In the genomic region with DNA sequence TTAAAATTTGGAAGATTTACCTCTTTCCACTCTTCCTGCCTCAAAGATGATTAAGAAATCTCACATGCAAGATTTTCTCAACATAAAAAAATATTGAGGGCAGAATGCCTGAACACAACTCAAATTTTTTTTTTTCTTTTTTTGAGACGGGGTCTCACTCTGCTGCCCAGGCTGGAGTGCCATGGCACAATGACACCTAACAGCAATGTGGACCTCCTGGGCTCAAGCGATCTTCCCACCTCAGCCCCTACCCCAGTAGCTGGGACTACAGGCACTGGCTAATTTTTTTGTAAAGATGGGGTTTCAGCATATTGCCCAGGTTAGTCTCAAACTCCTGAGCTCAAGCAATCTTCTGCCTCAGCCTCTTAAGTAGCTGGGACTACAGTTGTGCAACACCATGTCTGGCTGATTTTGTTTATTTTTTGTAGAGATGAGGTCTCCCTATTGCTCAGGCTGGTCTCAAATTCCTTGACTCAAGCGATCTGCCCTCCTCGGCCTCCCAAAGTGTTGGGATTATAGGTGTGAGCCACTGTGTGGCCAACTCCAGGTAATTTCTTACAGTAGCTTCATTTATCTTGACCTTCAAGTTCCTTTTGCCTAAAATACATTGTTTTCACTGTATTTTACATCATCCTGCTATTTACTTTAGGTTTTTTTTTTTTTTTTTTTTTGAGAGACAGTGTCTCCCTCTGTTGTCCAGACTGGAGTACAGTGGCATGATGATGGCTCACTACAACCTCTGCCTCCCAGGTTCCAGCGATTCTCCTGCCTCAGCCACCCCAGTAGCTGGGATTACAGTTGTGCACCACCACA, we compare ENCODE assay signal across 11 cellular contexts. TPM values are rescaled to one million over a fixed set of nuclear protein-coding genes. Genes with fewer than 3 reads are reported as not detected.
DNase-seq lines count a peak whose midpoint lies in the region; ATAC-seq, FAIRE-seq and TF ChIP-seq lines count a peak whose summit lies in the region.
"Had no signal": no experiment of that assay in that cellular context is flagged by ENCODE, and none has a peak within 500 bp of the region (broad histone marks: within the 10 kb centered on the region; RNA-seq: fewer than 3 reads in every experiment).

No MANE protein-coding gene starts in this region.

- DNase-seq in ELR (ENCODE audit: low read depth) (peak; percentile 60), fibroblast of pulmonary artery (ENCODE audit: low read depth) (peak; percentile 67), C1 segment of cervical spinal cord (lab: John Stamatoyannopoulos, UW) (no peak), Kasumi-1 (lab: John Stamatoyannopoulos, UW) (no peak), aorta (no peak)
- DNase-seq: activated gamma-delta T cell, NCI-H2227 treated with DMSO at 0.1 percent for 48 hours had no signal

- H3K27me3 ChIP-seq in aorta (ENCODE audit: control insufficient read depth in 1 of 2, insufficient read depth in 2 of 2, low read length in 1 of 2) = no peaks in the 10 kb centered on the region

- intact Hi-C loops in aorta (cut with DNase I) = no loop called here

- FAIRE-seq in TTC549 (lab: Jason Lieb, UNC) = peak; percentile 37

- no peak overlapping the region for H3K27ac ChIP-seq in 22Rv1
- no peak overlapping the region for H3K27ac ChIP-seq in aorta (ENCODE audit: low read depth in 1 of 2, low read length in 2 of 2)

- WGBS in aorta, 2 donors = 70 to 73% methylated on average over 5 of the region's 5 CpGs

- H3K36me3 ChIP-seq in aorta (ENCODE audit: control insufficient read depth in 1 of 2, insufficient read depth in 2 of 2, low read length in 1 of 2) = no peaks in the 10 kb centered on the region

- no peak for ATAC-seq in aorta (ENCODE audit: low FRiP score)
- ATAC-seq in HG02610 (IDR thresholded peaks at IDR 0.05; ENCODE audit: unreplicated experiment) = no peak
- ATAC-seq: stimulated activated memory B cell treated with anti-CD40 and anti-IgM and Interleukin-4, amounts not matched to agents 10 μg/mL and 1 μg/mL and 100 μg/mL, for 72 hours had no signal

- H3K9me3 ChIP-seq in aorta (ENCODE audit: control insufficient read depth, low read length) = no peaks in the 10 kb centered on the region

- TF ChIP-seq CTCF in 22Rv1 (IDR thresholded peaks at IDR 0.05) (peak; percentile 25), fibroblast of pulmonary artery (IDR thresholded peaks at IDR 0.05; ENCODE audit: low read length, missing control alignments) (peak; percentile 32)

- H3K4me1 ChIP-seq in aorta (ENCODE audit: control insufficient read depth in 1 of 2, insufficient read depth in 2 of 2, low read length in 2 of 2) = peaks cover 2 to 7% of the 10 kb centered on the region in 2 donors

- H3K4me3 ChIP-seq in fibroblast of pulmonary artery (replicated peaks; ENCODE audit: low read depth, low read length) (no peak overlapping the region), aorta (ENCODE audit: low read length in 2 of 2) (no peak overlapping the region)

RNA-seq across cellular contexts. Expression of gene NUCKS1, which starts 10.4 kb away (rescaled TPM):
- total RNA-seq in aorta = 100 to 1,000 TPM; 145 to 158 TPM
- 10 to 100 TPM; 47.1 to 47.6 TPM for polyA plus RNA-seq in aorta

RNA-seq across cellular contexts. Expression of gene RAB29, which starts 35.7 kb away (rescaled TPM):
- 10 to 100 TPM; 19.5 to 38.9 TPM for total RNA-seq in aorta
- polyA plus RNA-seq in aorta = 10 to 100 TPM; 27.2 to 36.8 TPM

RNA-seq across cellular contexts. Expression of gene SLC45A3, which starts 59.2 kb away (rescaled TPM):
- total RNA-seq in aorta = 1 to 10 TPM; 4.8 to 7.0 TPM
- 10 to 100 TPM in 1 of 2 donors, 1 to 10 TPM in 1; 3.0 to 14.1 TPM for polyA plus RNA-seq in aorta

Comparison
In these comparisons a context has a peak if more than half of its experiments do, and no peak if none do; other contexts are left out.
1. DNase-seq: peak in ELR (single experiment) and fibroblast of pulmonary artery (single experiment); none in C1 segment of cervical spinal cord (0 of 14), Kasumi-1 (0 of 2) and aorta (0 of 2).